Comparison of ENCODE assay signal across 15 cellular contexts in the genomic region with DNA sequence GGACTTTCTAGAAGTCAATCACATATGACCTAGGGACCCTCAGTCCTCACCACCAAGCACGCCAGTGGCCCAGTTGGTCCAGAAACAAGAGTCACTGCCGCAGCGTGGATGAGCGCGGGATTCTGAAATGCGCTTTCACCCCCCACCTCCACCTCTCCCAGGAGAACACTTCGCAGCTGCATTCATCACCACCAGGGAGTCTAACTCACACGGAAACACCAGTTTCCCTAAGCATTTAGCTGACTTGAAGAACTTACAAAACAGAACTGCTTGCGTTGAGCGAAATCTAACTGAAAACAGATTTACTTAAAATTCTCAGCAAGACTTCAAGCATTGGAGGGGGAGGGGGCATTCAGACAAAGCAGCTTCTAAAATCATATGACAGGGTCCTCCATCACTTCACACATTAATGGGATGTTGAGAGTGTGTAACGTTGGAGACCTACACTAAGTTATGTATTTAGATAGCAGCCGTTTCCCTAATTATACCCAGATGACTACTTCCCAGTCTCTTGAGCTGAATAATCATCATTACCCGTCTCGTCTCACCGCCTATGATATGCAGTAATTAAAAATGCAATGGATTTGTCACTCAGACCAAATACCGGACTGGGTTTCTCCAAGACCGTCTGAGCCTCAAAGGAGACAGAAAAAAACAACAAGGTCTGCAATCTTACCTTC.
DNase-seq lines count a peak whose midpoint lies in the region; ATAC-seq and TF ChIP-seq lines count a peak whose summit lies in the region.
"Had no signal": no experiment of that assay in that cellular context is flagged by ENCODE, and none has a peak within 500 bp of the region (broad histone marks: within the 10 kb centered on the region; RNA-seq: fewer than 3 reads in every experiment).

No MANE protein-coding gene starts in this region.

- POLR2A ChIA-PET in AG04449 (lab: Yijun Ruan, JAX) (no interaction called here), WTC11 (lab: Charles Lee) (no interaction called here)

- TF ChIP-seq CTCF in AG04449 (IDR thresholded peaks at IDR 0.05; ENCODE audit: insufficient read depth, low read length, missing control alignments) (peak; percentile 8), WTC11 (IDR thresholded peaks at IDR 0.05) (no peak)

- peaks cover 13% of the 10 kb centered on the region for H3K4me1 Mint-ChIP-seq in WTC11

- peak overlapping the region; percentile 28 for H3K4me3 ChIP-seq in AG04449 (ENCODE audit: low read depth, low read length)
- H3K4me3 ChIP-seq in GM23248, result peak overlapping the region; percentile 52

- H3K9ac ChIP-seq in GM23248, result peak overlapping the region; percentile 23; the same call in 1 of the 2 replicates
- H3K9ac ChIP-seq: KMS-11 had no signal

- H3K36me3 Mint-ChIP-seq in WTC11, result no peaks in the 10 kb centered on the region; the same call in 1 of the 2 replicates

- H3K79me2 ChIP-seq in GM23248 (ENCODE audit: insufficient read depth), result no peaks in the 10 kb centered on the region

- no peak overlapping the region for H3K4me3 Mint-ChIP-seq in WTC11
- H3K4me3 Mint-ChIP-seq: T-helper 1 cell treated with Interleukin-12 subunit alpha and Interleukin-12 subunit beta and Interleukin-4 antibody, amounts not matched to agents 30 μg/mL and 1 μg/mL, for 36 hours had no signal

- WGBS in GM23248 (ENCODE audit: low coverage in 1 of 2, low lambda C conversion rate in 2 of 2, missing lambda C conversion rate in 2 of 2), 2 experiments, result 8% methylated on average over 17 of the region's 17 CpGs

- no peaks in the 10 kb centered on the region for H3K27me3 Mint-ChIP-seq in WTC11 (ENCODE audit: low read depth)

- H3K27ac ChIP-seq in GM23248, result peak overlapping the region; percentile 10; the same call in 1 of the 2 replicates
- H3K27ac ChIP-seq in caudate nucleus (ENCODE audit: low read depth, low read length), result no peak overlapping the region
- H3K27ac ChIP-seq: KMS-11 had no signal

- ATAC-seq in WTC11, result peak; percentile 63; the same call in 1 of the 2 replicates
- ATAC-seq: stimulated activated naive CD8-positive, alpha-beta T cell treated with anti-CD3 and anti-CD28 coated beads, Interleukin-15, Interleukin-2, amounts not matched to agents 100 U/mL and 50 U/mL, for 24 hours had no signal

- H4K20me1 ChIP-seq in GM23248 (ENCODE audit: insufficient read depth), result no peaks in the 10 kb centered on the region

- in situ Hi-C loops in GM23248 (cut with MboI), result no loop called here

- H3K9me3 Mint-ChIP-seq in WTC11, result peaks cover 4% of the 10 kb centered on the region; the same call in 1 of the 2 replicates
- H3K9me3 Mint-ChIP-seq: activated T-helper 2 cell treated with anti-CD3 and anti-CD28 coated beads, Interferon-gamma antibody, Interleukin-2, Interleukin-4, amounts not matched to agents 10 μg/mL and 5 μg/mL and 100 μg/mL, durations not matched to agents 14 hours and 24 hours and 36 hours; T-helper 1 cell treated with Interleukin-12 subunit alpha and Interleukin-12 subunit beta and Interleukin-4 antibody, amounts not matched to agents 30 μg/mL and 1 μg/mL, for 36 hours had no signal

- H2AFZ ChIP-seq in GM23248, result peak overlapping the region; percentile 61

- no peaks in the 10 kb centered on the region for H3K9me3 ChIP-seq in GM23248 (ENCODE audit: low read depth)

- DNase-seq in AG04449 (ENCODE audit: low read depth, low spot score) (peak; percentile 28), GM23248 (peak; percentile 82), WTC11 (ENCODE audit: low spot score) (no peak), iPS-NIHi7 (ENCODE audit: extremely low spot score) (peak; percentile 39), caudate nucleus (lab: John Stamatoyannopoulos, UW) (no peak), GM19240 (ENCODE audit: insufficient read length, low spot score) (no peak)
- DNase-seq in activated CD4-positive, CD25-positive, alpha-beta regulatory T cell treated with anti-CD3 and anti-CD28 coated beads, Interleukin-2, amount 50 U/mL, for 72 hours, result no peak
- DNase-seq in central memory CD4-positive, alpha-beta T cell, result no peak
- DNase-seq: C1 segment of cervical spinal cord; GF-D8; NCI-H2081; stimulated activated naive CD8-positive, alpha-beta T cell treated with anti-CD3 and anti-CD28 coated beads, Interleukin-15, Interleukin-2, amounts not matched to agents 100 U/mL and 50 U/mL, for 24 hours had no signal

- H3K27me3 ChIP-seq in GM23248 (replicated peaks; ENCODE audit: insufficient read depth), result no peaks in the 10 kb centered on the region

- H3K27ac Mint-ChIP-seq in WTC11, result no peak overlapping the region
- H3K27ac Mint-ChIP-seq: activated T-helper 2 cell treated with anti-CD3 and anti-CD28 coated beads, Interferon-gamma antibody, Interleukin-2, Interleukin-4, amounts not matched to agents 10 μg/mL and 5 μg/mL and 100 μg/mL, durations not matched to agents 14 hours and 24 hours and 36 hours; T-helper 1 cell treated with Interleukin-12 subunit alpha and Interleukin-12 subunit beta and Interleukin-4 antibody, amounts not matched to agents 30 μg/mL and 1 μg/mL, for 36 hours had no signal

- peaks cover 21% of the 10 kb centered on the region for H3K4me1 ChIP-seq in GM23248 (ENCODE audit: insufficient read depth)

- H3F3A ChIP-seq in GM23248 (ENCODE audit: insufficient read depth), result peaks cover 15% of the 10 kb centered on the region

- H3K36me3 ChIP-seq in GM23248 (ENCODE audit: low read depth), result no peaks in the 10 kb centered on the region

- no peaks in the 10 kb centered on the region for H3K9me2 ChIP-seq in GM23248 (ENCODE audit: insufficient read depth)

- peak overlapping the region; percentile 68 for H3K4me2 ChIP-seq in GM23248 (ENCODE audit: unreplicated experiment)
- H3K4me2 ChIP-seq: KMS-11 had no signal

- CTCF ChIA-PET in AG04449 (lab: Yijun Ruan, JAX), result interaction anchor here (1.1 kb wide), 2 partner anchors 12 to 14 kb away, joined by 3 read pairs; no protein-coding TSS in a partner anchor
- CTCF ChIA-PET in WTC11 (lab: Charles Lee), result interaction anchor here (0.5 kb wide), 1 partner anchor 62 kb away, joined by 3 read pairs; no protein-coding TSS in a partner anchor

TF ChIP-seq in WTC11, 78 proteins besides CTCF, POLR2A, EP300 and RAD21:
- no peak for TF ChIP-seq IRF2 (CRISPR knock-in tag; IDR thresholded peaks at IDR 0.05; ENCODE audit: borderline replicate concordance, low read depth)
- no peak for TF ChIP-seq ZNF219 (CRISPR knock-in tag; IDR thresholded peaks at IDR 0.05; ENCODE audit: borderline replicate concordance)
- TF ChIP-seq, protein P1, sequence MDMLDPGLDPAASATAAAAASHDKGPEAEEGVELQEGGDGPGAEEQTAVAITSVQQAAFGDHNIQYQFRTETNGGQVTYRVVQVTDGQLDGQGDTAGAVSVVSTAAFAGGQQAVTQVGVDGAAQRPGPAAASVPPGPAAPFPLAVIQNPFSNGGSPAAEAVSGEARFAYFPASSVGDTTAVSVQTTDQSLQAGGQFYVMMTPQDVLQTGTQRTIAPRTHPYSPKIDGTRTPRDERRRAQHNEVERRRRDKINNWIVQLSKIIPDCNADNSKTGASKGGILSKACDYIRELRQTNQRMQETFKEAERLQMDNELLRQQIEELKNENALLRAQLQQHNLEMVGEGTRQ (CRISPR knock-in tag; IDR thresholded peaks at IDR 0.05), result no peak

Comparison
In these comparisons a context has a peak if more than half of its experiments do, and no peak if none do; other contexts are left out.
1. DNase-seq: peak in AG04449 (single experiment), GM23248 (single experiment) and iPS-NIHi7 (single experiment); none in WTC11 (single experiment), caudate nucleus (0 of 61), activated CD4-positive, CD25-positive, alpha-beta regulatory T cell treated with anti-CD3 and anti-CD28 coated beads, Interleukin-2, amount 50 U/mL, for 72 hours (single experiment), GM19240 (single experiment) and central memory CD4-positive, alpha-beta T cell (single experiment).